ENCODE assay signal across 15 cellular contexts in genomic region chr5:1017691-1018455, GRCh38. TPM values are rescaled to one million over a fixed set of nuclear protein-coding genes. Genes with fewer than 3 reads are reported as not detected.
A peak's percentile ranks its signal among the peaks of the same experiment; 100 is the strongest.
DNase-seq lines count a peak whose midpoint lies in the region; ATAC-seq and TF ChIP-seq lines count a peak whose summit lies in the region.
"Had no signal": no experiment of that assay in that cellular context is flagged by ENCODE, and none has a peak within 500 bp of the region (broad histone marks: within the 10 kb centered on the region; RNA-seq: fewer than 3 reads in every experiment).

No MANE protein-coding gene starts in this region.

- 90% methylated on average over 2 of the region's 19 CpGs for WGBS in right lobe of liver (ENCODE audit: insufficient coverage, low coverage, low lambda C conversion rate, missing lambda C conversion rate)
- WGBS in sigmoid colon, 2 donors: 91 to 93% methylated on average over 19 of the region's 19 CpGs

- CTCF ChIA-PET in HEK293 (lab: Yijun Ruan, JAX): interaction anchor here (3.3 to 4.6 kb wide), 2 partner anchors 9 to 94 kb away, joined by 15 to 51 read pairs; partner anchors contain the start of gene NKD2
- CTCF ChIA-PET in activated CD4-positive, alpha-beta memory T cell treated with anti-CD3 and anti-CD28 coated beads for 36 hours (lab: Charles Lee): no interaction called here

- no peak for TF ChIP-seq EP300 in sigmoid colon (IDR thresholded peaks at IDR 0.05)

- H3K27me3 ChIP-seq in right lobe of liver: no peaks in the 10 kb centered on the region
- no peaks in the 10 kb centered on the region for H3K27me3 ChIP-seq in sigmoid colon

- H3K27me3 Mint-ChIP-seq in chondrocyte (ENCODE audit: low read depth): peaks cover 19% of the 10 kb centered on the region
- H3K27me3 Mint-ChIP-seq in activated CD4-positive, alpha-beta memory T cell treated with anti-CD3 and anti-CD28 coated beads for 36 hours: no peaks in the 10 kb centered on the region

- no peaks in the 10 kb centered on the region for H3K36me3 Mint-ChIP-seq in chondrocyte (ENCODE audit: low read depth)
- H3K36me3 Mint-ChIP-seq in activated CD4-positive, alpha-beta memory T cell treated with anti-CD3 and anti-CD28 coated beads for 36 hours: no peaks in the 10 kb centered on the region
- H3K36me3 Mint-ChIP-seq: CD14-positive monocyte had no signal

- intact Hi-C loops in right lobe of liver (cut with DNase I): no loop called here
- intact Hi-C loops in sigmoid colon (cut with DNase I): no loop called here
- intact Hi-C loops in activated CD4-positive, alpha-beta memory T cell treated with anti-CD3 and anti-CD28 coated beads for 36 hours (cut with micrococcal nuclease): no loop called here

- no peak overlapping the region for H3K4me3 ChIP-seq in HEK293 (ENCODE audit: low read depth, low read length)
- no peak overlapping the region for H3K4me3 ChIP-seq in right lobe of liver
- no peak overlapping the region for H3K4me3 ChIP-seq in sigmoid colon

- no peak overlapping the region for H3K27ac Mint-ChIP-seq in chondrocyte (ENCODE audit: unreplicated experiment)
- H3K27ac Mint-ChIP-seq in activated CD4-positive, alpha-beta memory T cell treated with anti-CD3 and anti-CD28 coated beads for 36 hours: no peak overlapping the region
- H3K27ac Mint-ChIP-seq: CD14-positive monocyte, HFFc6 had no signal

- no peak for TF ChIP-seq POLR2A in right lobe of liver (IDR thresholded peaks at IDR 0.05)
- no peak for TF ChIP-seq POLR2A in sigmoid colon (IDR thresholded peaks at IDR 0.05)

- no peaks in the 10 kb centered on the region for H3K4me1 ChIP-seq in HEK293 (ENCODE audit: control insufficient read depth, insufficient read depth, low read length)
- no peaks in the 10 kb centered on the region for H3K4me1 ChIP-seq in right lobe of liver
- H3K4me1 ChIP-seq in sigmoid colon: no peaks in the 10 kb centered on the region

- H3K4me3 Mint-ChIP-seq in chondrocyte (ENCODE audit: unreplicated experiment): no peak overlapping the region
- H3K4me3 Mint-ChIP-seq in activated CD4-positive, alpha-beta memory T cell treated with anti-CD3 and anti-CD28 coated beads for 36 hours: no peak overlapping the region
- H3K4me3 Mint-ChIP-seq: CD14-positive monocyte, HFFc6 had no signal

- no peak for TF ChIP-seq CTCF in HEK293 (tag by site-specific recombination; IDR thresholded peaks at IDR 0.05)
- TF ChIP-seq CTCF in chondrocyte (IDR thresholded peaks at IDR 0.05): no peak
- TF ChIP-seq CTCF in right lobe of liver (IDR thresholded peaks at IDR 0.05): no peak
- TF ChIP-seq CTCF in sigmoid colon (IDR thresholded peaks at IDR 0.05): no peak

- H3K9me3 ChIP-seq in HEK293 (ENCODE audit: control insufficient read depth, insufficient read depth, low read depth, low read length) (no peaks in the 10 kb centered on the region), right lobe of liver (no peaks in the 10 kb centered on the region), sigmoid colon (no peaks in the 10 kb centered on the region)

- no peaks in the 10 kb centered on the region for H3K4me1 Mint-ChIP-seq in chondrocyte (ENCODE audit: low read depth)
- H3K4me1 Mint-ChIP-seq in activated CD4-positive, alpha-beta memory T cell treated with anti-CD3 and anti-CD28 coated beads for 36 hours (ENCODE audit: low read depth): no peaks in the 10 kb centered on the region
- H3K4me1 Mint-ChIP-seq: CD14-positive monocyte had no signal

- H3K27ac ChIP-seq in HEK293 (ENCODE audit: extremely low read depth, low read depth, low read length) (no peak overlapping the region), right lobe of liver (no peak overlapping the region), sigmoid colon (no peak overlapping the region), substantia nigra (ENCODE audit: low read depth, low read length, poor library complexity, severe bottlenecking) (no peak overlapping the region)

- peak; percentile 90 for DNase-seq in chondrocyte (ENCODE audit: low spot score)
- DNase-seq in right lobe of liver: peak in 2 of 3 donors; percentile 16 to 39
- DNase-seq in sigmoid colon: peak; percentile 56
- DNase-seq in stimulated activated CD4-positive, alpha-beta T cell treated with anti-CD3 and anti-CD28 coated beads, Interleukin-1b, Interleukin-23, amount 100 ng/mL, for 48 hours: no peak
- DNase-seq in substantia nigra (lab: John Stamatoyannopoulos, UW): no peak
- DNase-seq in AG08396 (ENCODE audit: low spot score): no peak
- no peak for DNase-seq in activated CD4-positive, alpha-beta memory T cell treated with anti-CD3 and anti-CD28 coated beads for 36 hours
- DNase-seq: HFFc6, Kasumi-1, MM.1S, NCI-H1092 treated with DMSO at 0.1 percent for 48 hours, NCI-H1694, NCI-H524 had no signal

- POLR2A ChIA-PET in HEK293 (lab: Yijun Ruan, JAX): no interaction called here
- POLR2A ChIA-PET in activated CD4-positive, alpha-beta memory T cell treated with anti-CD3 and anti-CD28 coated beads for 36 hours (lab: Charles Lee): no interaction called here

- ATAC-seq in right lobe of liver: no peak

- H3K36me3 ChIP-seq in HEK293 (ENCODE audit: control insufficient read depth in 2 of 2, insufficient read depth in 1 of 2, low read length in 2 of 2) (peaks cover 0 to 27% of the 10 kb centered on the region in 2 experiments; a peak in 1 of 3 replicates), right lobe of liver (no peaks in the 10 kb centered on the region), sigmoid colon (no peaks in the 10 kb centered on the region)

- no peaks in the 10 kb centered on the region for H3K9me3 Mint-ChIP-seq in chondrocyte (ENCODE audit: low read depth)
- H3K9me3 Mint-ChIP-seq in activated CD4-positive, alpha-beta memory T cell treated with anti-CD3 and anti-CD28 coated beads for 36 hours: no peaks in the 10 kb centered on the region
- H3K9me3 Mint-ChIP-seq: CD14-positive monocyte, HFFc6 had no signal

TF ChIP-seq in HEK293, 187 proteins besides CTCF, POLR2A, EP300 and RAD21:
- TF ChIP-seq ZBTB17 (tag by site-specific recombination; IDR thresholded peaks at IDR 0.05): no peak
- TF ChIP-seq OVOL3 (tag by site-specific recombination; IDR thresholded peaks at IDR 0.05): no peak
- TF ChIP-seq ZNF623 (tag by site-specific recombination; IDR thresholded peaks at IDR 0.05): peak; percentile 67
- TF ChIP-seq ZFHX2 (tag by site-specific recombination; conservative IDR thresholded peaks at IDR 0.05): 0 out of 2 replicates have a peak, but pooled peaks have one; percentile 21
- no peak for TF ChIP-seq ZNF366 (tag by site-specific recombination; conservative IDR thresholded peaks at IDR 0.05)
TF ChIP-seq in HEK293: peak in this region for 2.

RNA-seq across cellular contexts. Expression of gene NKD2, which starts 9.3 kb away (rescaled TPM):
- not detected in 3 replicates for total RNA-seq in chondrocyte
- total RNA-seq in right lobe of liver: 1 to 10 TPM in 4 of 6 experiments, under 1 TPM in 2; 0.93 to 2.9 (median 2.2) TPM
- total RNA-seq in sigmoid colon: 1 to 10 TPM in 3 of 4 donors, under 1 TPM in 1; 0.71 to 4.4 (median 2.0) TPM
- 1 to 10 TPM in 2 of 3 donors, under 1 TPM in 1; 0.60 to 4.0 (median 1.8) TPM for polyA plus RNA-seq in sigmoid colon
- 1 to 10 TPM in 1 of 2 experiments, under 1 TPM in 1; 0.41 to 1.1 TPM for total RNA-seq in activated CD4-positive, alpha-beta memory T cell treated with anti-CD3 and anti-CD28 coated beads for 36 hours
- total RNA-seq: HFFc6 had no signal
- polyA plus RNA-seq: CD14-positive monocyte had no signal

Comparison
In these comparisons a context has a peak if more than half of its experiments do, and no peak if none do; other contexts are left out.
1. DNase-seq: peak in chondrocyte (single experiment), right lobe of liver (2 of 3) and sigmoid colon (single experiment); none in stimulated activated CD4-positive, alpha-beta T cell treated with anti-CD3 and anti-CD28 coated beads, Interleukin-1b, Interleukin-23, amount 100 ng/mL, for 48 hours (single experiment), substantia nigra (0 of 49), AG08396 (single experiment) and activated CD4-positive, alpha-beta memory T cell treated with anti-CD3 and anti-CD28 coated beads for 36 hours (single experiment).